ENCODE assay signal across 24 cellular contexts in genomic region chr11:9875402-9875801, GRCh38.
DNase-seq lines count a peak whose midpoint lies in the region; ATAC-seq and TF ChIP-seq lines count a peak whose summit lies in the region.
"Had no signal": no experiment of that assay in that cellular context is flagged by ENCODE, and none has a peak within 500 bp of the region (broad histone marks: within the 10 kb centered on the region; RNA-seq: fewer than 3 reads in every experiment).

No MANE protein-coding gene starts in this region.

- H2AFZ ChIP-seq in PC-3 (ENCODE audit: low read length), result no peak overlapping the region
- H2AFZ ChIP-seq in hepatocyte, result no peak overlapping the region

- H3K9me2 ChIP-seq in PC-3 (replicated peaks; ENCODE audit: low read length) (no peaks in the 10 kb centered on the region), hepatocyte (replicated peaks; ENCODE audit: insufficient read depth) (no peaks in the 10 kb centered on the region)

- intact Hi-C loops in PC-3 (cut with micrococcal nuclease), result no loop called here
- intact Hi-C loops in mucosa of descending colon (cut with DNase I, micrococcal nuclease), result no loop called here

- peaks cover 43% of the 10 kb centered on the region for H3K9me3 Mint-ChIP-seq in nephron progenitor cell

- H3K4me1 ChIP-seq in PC-3 (ENCODE audit: insufficient read depth, low read length) (peaks cover 16% of the 10 kb centered on the region), hepatocyte (ENCODE audit: insufficient read depth) (peaks cover 6% of the 10 kb centered on the region), mucosa of descending colon (ENCODE audit: low read depth) (no peaks in the 10 kb centered on the region)
- H3K4me1 ChIP-seq: BLaER1 treated with 17β-estradiol and CSF1 and Interleukin-3, amounts not matched to agents 10 nM and 100 nM; SJSA1 had no signal

- ATAC-seq in PC-3, result no peak
- ATAC-seq in mucosa of descending colon, result no peak
- ATAC-seq in GM21367 (IDR thresholded peaks at IDR 0.05; ENCODE audit: unreplicated experiment), result no peak
- ATAC-seq: GM12878 had no signal

- H3K4me1 Mint-ChIP-seq in nephron progenitor cell, result peaks cover 27% of the 10 kb centered on the region

- DNase-seq in Caki2 (ENCODE audit: low read depth), result peak; percentile 6
- no peak for DNase-seq in PC-3
- DNase-seq in hepatocyte (ENCODE audit: low spot score), result no peak
- DNase-seq in nephron progenitor cell, result no peak
- DNase-seq in mucosa of descending colon, result no peak
- no peak for DNase-seq in amygdala (lab: John Stamatoyannopoulos, UW)
- DNase-seq: AML-193; CD4-positive, alpha-beta T cell; GOT3; HCEC 1CT; NCI-H1092 treated with DMSO at 0.1 percent for 48 hours; NCI-H1436; NCI-H187 treated with DMSO at 0.1 percent for 48 hours; NCI-H446; NCI-H524 treated with DMSO at 0.1 percent for 48 hours; NCI-H774; Right ventricle myocardium superior; RPMI8226 had no signal

- WGBS in hepatocyte (ENCODE audit: low lambda C conversion rate, missing lambda C conversion rate), result 66% methylated on average over 1 of the region's 1 CpG

- no peaks in the 10 kb centered on the region for H3K36me3 ChIP-seq in PC-3 (ENCODE audit: low read depth, low read length)
- no peaks in the 10 kb centered on the region for H3K36me3 ChIP-seq in hepatocyte (replicated peaks; ENCODE audit: insufficient read depth, low read depth)
- H3K36me3 ChIP-seq in mucosa of descending colon (ENCODE audit: low read depth), result no peaks in the 10 kb centered on the region
- H3K36me3 ChIP-seq: SJSA1 had no signal

- H3K79me2 ChIP-seq in PC-3 (ENCODE audit: low read length) (no peaks in the 10 kb centered on the region), hepatocyte (no peaks in the 10 kb centered on the region)

- H3K27ac ChIP-seq in PC-3 (ENCODE audit: low read length) (peak overlapping the region; percentile 32), hepatocyte (peak overlapping the region; percentile 14)
- H3K27ac ChIP-seq: BLaER1 treated with 17β-estradiol and CSF1 and Interleukin-3, amounts not matched to agents 10 nM and 100 nM; KMS-11; SJSA1 had no signal

- H3K4me3 ChIP-seq in PC-3 (ENCODE audit: low read length) (no peak overlapping the region), hepatocyte (no peak overlapping the region), mucosa of descending colon (no peak overlapping the region)
- H3K4me3 ChIP-seq: BLaER1 treated with 17β-estradiol and CSF1 and Interleukin-3, amounts not matched to agents 10 nM and 100 nM; GM12878; SJSA1 had no signal

- POLR2A ChIA-PET in PC-3 (lab: Charles Lee; ENCODE audit: unreplicated experiment), result no interaction called here

- no peak for TF ChIP-seq CTCF in PC-3 (conservative IDR thresholded peaks at IDR 0.05; ENCODE audit: low read depth, low read length)
- no peak for TF ChIP-seq CTCF in hepatocyte (IDR thresholded peaks at IDR 0.05; ENCODE audit: poor library complexity)
- TF ChIP-seq CTCF in nephron progenitor cell (IDR thresholded peaks at IDR 0.05), result no peak
- no peak for TF ChIP-seq CTCF in mucosa of descending colon (IDR thresholded peaks at IDR 0.05)

- in situ Hi-C loops in Caki2 (cut with HindIII; ENCODE audit: low pct_unique_long_range_greater_than_20kb, low sequenced_read_pairs), result no loop called here

- H3F3A ChIP-seq in PC-3 (ENCODE audit: low read length, unreplicated experiment), result no peaks in the 10 kb centered on the region

- peak overlapping the region; percentile 39 for H3K4me2 ChIP-seq in PC-3 (ENCODE audit: low read length)
- H3K4me2 ChIP-seq in hepatocyte, result no peak overlapping the region
- H3K4me2 ChIP-seq: BLaER1 treated with 17β-estradiol and CSF1 and Interleukin-3, amounts not matched to agents 10 nM and 100 nM; KMS-11 had no signal

- CTCF ChIA-PET in PC-3 (lab: Charles Lee), result interaction anchor here (1.0 kb wide), 1 partner anchor 116 kb away, joined by 3 read pairs; no protein-coding TSS in a partner anchor

- H3K27me3 ChIP-seq in PC-3 (ENCODE audit: low read length), result no peaks in the 10 kb centered on the region
- H3K27me3 ChIP-seq in hepatocyte, result no peaks in the 10 kb centered on the region
- H3K27me3 ChIP-seq: BLaER1 treated with 17β-estradiol and CSF1 and Interleukin-3, amounts not matched to agents 10 nM and 100 nM; SJSA1 had no signal

- H4K20me1 ChIP-seq in PC-3 (ENCODE audit: low read length) (no peaks in the 10 kb centered on the region), hepatocyte (ENCODE audit: insufficient read depth, poor library complexity, severe bottlenecking) (no peaks in the 10 kb centered on the region)
- H4K20me1 ChIP-seq: BLaER1 treated with 17β-estradiol and CSF1 and Interleukin-3, amounts not matched to agents 10 nM and 100 nM had no signal

- H3K4me3 Mint-ChIP-seq in nephron progenitor cell, result no peak overlapping the region
- H3K4me3 Mint-ChIP-seq: CD4-positive, alpha-beta T cell; IgD-negative memory B cell had no signal

- H3K9ac ChIP-seq in PC-3 (ENCODE audit: low read length), result no peak overlapping the region
- H3K9ac ChIP-seq: BLaER1 treated with 17β-estradiol and CSF1 and Interleukin-3, amounts not matched to agents 10 nM and 100 nM; KMS-11 had no signal

- peaks cover 3% of the 10 kb centered on the region for H3K27me3 Mint-ChIP-seq in nephron progenitor cell (ENCODE audit: low read depth, poor library complexity)
- H3K27me3 Mint-ChIP-seq: CD4-positive, alpha-beta T cell; IgD-negative memory B cell had no signal

- peak overlapping the region; percentile 95 for H3K27ac Mint-ChIP-seq in nephron progenitor cell
- H3K27ac Mint-ChIP-seq: CD4-positive, alpha-beta T cell; IgD-negative memory B cell had no signal

- H3K9me3 ChIP-seq in PC-3 (ENCODE audit: low read length) (no peaks in the 10 kb centered on the region), hepatocyte (ENCODE audit: low read depth) (no peaks in the 10 kb centered on the region), mucosa of descending colon (peaks cover 12% of the 10 kb centered on the region)
- H3K9me3 ChIP-seq: SJSA1 had no signal

- peaks cover 56% of the 10 kb centered on the region for H3K36me3 Mint-ChIP-seq in nephron progenitor cell (ENCODE audit: low read depth)

- BruUV-seq in PC-3 (replicated peaks; lab: Mats Ljungman, UMichigan), result no TSS peak
